1 cellular context compared by ENCODE assay signal in genomic region chr3:159739166-159739565, GRCh38.
TF ChIP-seq lines count a peak whose summit lies in the region.

No MANE protein-coding gene starts in this region.

TF ChIP-seq in A549, 52 proteins besides CTCF, POLR2A, EP300 and RAD21 (continued from another document):
- TF ChIP-seq, protein P1, sequence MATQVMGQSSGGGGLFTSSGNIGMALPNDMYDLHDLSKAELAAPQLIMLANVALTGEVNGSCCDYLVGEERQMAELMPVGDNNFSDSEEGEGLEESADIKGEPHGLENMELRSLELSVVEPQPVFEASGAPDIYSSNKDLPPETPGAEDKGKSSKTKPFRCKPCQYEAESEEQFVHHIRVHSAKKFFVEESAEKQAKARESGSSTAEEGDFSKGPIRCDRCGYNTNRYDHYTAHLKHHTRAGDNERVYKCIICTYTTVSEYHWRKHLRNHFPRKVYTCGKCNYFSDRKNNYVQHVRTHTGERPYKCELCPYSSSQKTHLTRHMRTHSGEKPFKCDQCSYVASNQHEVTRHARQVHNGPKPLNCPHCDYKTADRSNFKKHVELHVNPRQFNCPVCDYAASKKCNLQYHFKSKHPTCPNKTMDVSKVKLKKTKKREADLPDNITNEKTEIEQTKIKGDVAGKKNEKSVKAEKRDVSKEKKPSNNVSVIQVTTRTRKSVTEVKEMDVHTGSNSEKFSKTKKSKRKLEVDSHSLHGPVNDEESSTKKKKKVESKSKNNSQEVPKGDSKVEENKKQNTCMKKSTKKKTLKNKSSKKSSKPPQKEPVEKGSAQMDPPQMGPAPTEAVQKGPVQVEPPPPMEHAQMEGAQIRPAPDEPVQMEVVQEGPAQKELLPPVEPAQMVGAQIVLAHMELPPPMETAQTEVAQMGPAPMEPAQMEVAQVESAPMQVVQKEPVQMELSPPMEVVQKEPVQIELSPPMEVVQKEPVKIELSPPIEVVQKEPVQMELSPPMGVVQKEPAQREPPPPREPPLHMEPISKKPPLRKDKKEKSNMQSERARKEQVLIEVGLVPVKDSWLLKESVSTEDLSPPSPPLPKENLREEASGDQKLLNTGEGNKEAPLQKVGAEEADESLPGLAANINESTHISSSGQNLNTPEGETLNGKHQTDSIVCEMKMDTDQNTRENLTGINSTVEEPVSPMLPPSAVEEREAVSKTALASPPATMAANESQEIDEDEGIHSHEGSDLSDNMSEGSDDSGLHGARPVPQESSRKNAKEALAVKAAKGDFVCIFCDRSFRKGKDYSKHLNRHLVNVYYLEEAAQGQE (IDR thresholded peaks at IDR 0.05): no peak
- TF ChIP-seq RFX5 (IDR thresholded peaks at IDR 0.05) (no peak), EHF (CRISPR knock-in tag; IDR thresholded peaks at IDR 0.05) (no peak), HEYL (CRISPR knock-in tag; IDR thresholded peaks at IDR 0.05) (no peak), CBX2 (IDR thresholded peaks at IDR 0.05; ENCODE audit: borderline replicate concordance, low read depth) (no peak), JUNB (IDR thresholded peaks at IDR 0.05) (no peak), BCL3 (IDR thresholded peaks at IDR 0.05) (no peak), TP53 (CRISPR knock-in tag; IDR thresholded peaks at IDR 0.05) (no peak), NFE2L2 (conservative IDR thresholded peaks at IDR 0.05; ENCODE audit: low read length) (no peak), MYC (IDR thresholded peaks at IDR 0.05; ENCODE audit: borderline replicate concordance, low read length) (no peak), ATOH8 (CRISPR knock-in tag; IDR thresholded peaks at IDR 0.05; ENCODE audit: low read depth) (no peak), ELK1 (IDR thresholded peaks at IDR 0.05; ENCODE audit: low read depth, low read length) (no peak), CHD2 (IDR thresholded peaks at IDR 0.05; ENCODE audit: low read length, partially characterized antibody) (no peak), MAX (IDR thresholded peaks at IDR 0.05) (no peak), FOSL2 (IDR thresholded peaks at IDR 0.05) (no peak), FOSL2 (CRISPR knock-in tag; IDR thresholded peaks at IDR 0.05) (no peak)
